ENCODE assay signal across 8 cellular contexts in genomic region chr16:48608452-48608851, GRCh38. TPM values are rescaled to one million over a fixed set of nuclear protein-coding genes. Genes with fewer than 3 reads are reported as not detected.
DNase-seq lines count a peak whose midpoint lies in the region; ATAC-seq, FAIRE-seq and TF ChIP-seq lines count a peak whose summit lies in the region.

No MANE protein-coding gene starts in this region.

- intact Hi-C loops in endothelial cell of umbilical vein (cut with micrococcal nuclease), result no loop called here

- H3K4me2 ChIP-seq in endothelial cell of umbilical vein (ENCODE audit: insufficient read depth, low read length), result peak overlapping the region; percentile 64

- no peaks in the 10 kb centered on the region for H3K9me3 ChIP-seq in endothelial cell of umbilical vein (replicated peaks; ENCODE audit: control insufficient read depth, insufficient read depth, low read length)

- H2AFZ ChIP-seq in endothelial cell of umbilical vein (ENCODE audit: low read depth, low read length), result no peak overlapping the region

- H3K9me1 ChIP-seq in endothelial cell of umbilical vein (replicated peaks; ENCODE audit: control insufficient read depth, extremely low read depth, insufficient read depth, low read length), result no peaks in the 10 kb centered on the region

- dilution Hi-C loops in endothelial cell of umbilical vein (cut with MboI; ENCODE audit: extremely low pct_ligation_motif_present, low sequenced_read_pairs), result no loop called here

- no peaks in the 10 kb centered on the region for H3K36me3 ChIP-seq in endothelial cell of umbilical vein (ENCODE audit: control insufficient read depth in 2 of 2, extremely low read depth in 1 of 2, insufficient read depth in 2 of 2, low read length in 2 of 2)

- peaks cover 56% of the 10 kb centered on the region for H3K79me2 ChIP-seq in endothelial cell of umbilical vein (ENCODE audit: control insufficient read depth, insufficient read depth, low read length)

- POLR2A ChIA-PET in endothelial cell of umbilical vein (lab: Charles Lee), result no interaction called here

- H3K9ac ChIP-seq in endothelial cell of umbilical vein (replicated peaks; ENCODE audit: extremely low read depth, insufficient read depth, low read length), result no peak overlapping the region

- BruUV-seq in endothelial cell of umbilical vein (replicated peaks; lab: Mats Ljungman, UMichigan), result no TSS peak

- no peak overlapping the region for H3K27ac ChIP-seq in endothelial cell of umbilical vein (ENCODE audit: insufficient read depth, low read depth, low read length)

- FAIRE-seq in endothelial cell of umbilical vein (lab: Jason Lieb, UNC), result no peak

- TF ChIP-seq POLR2A in endothelial cell of umbilical vein (IDR thresholded peaks at IDR 0.05; ENCODE audit: low read depth, low read length), result no peak

- CTCF ChIA-PET in endothelial cell of umbilical vein (lab: Charles Lee), result interaction anchor here (0.6 to 3.7 kb wide), 3 partner anchors 9 to 163 kb away, joined by 4 to 23 read pairs (median 5); no protein-coding TSS in a partner anchor

- peaks cover 2% of the 10 kb centered on the region for H4K20me1 ChIP-seq in endothelial cell of umbilical vein (replicated peaks; ENCODE audit: control insufficient read depth, extremely low read depth, insufficient read depth, low read length)

- ATAC-seq in GM21529 (IDR thresholded peaks at IDR 0.05; ENCODE audit: unreplicated experiment) (peak; percentile 40), left lobe of liver (no peak)

- H3K27me3 ChIP-seq in endothelial cell of umbilical vein (ENCODE audit: control insufficient read depth in 2 of 2, insufficient read depth in 2 of 2, low read length in 2 of 2), result no peaks in the 10 kb centered on the region

- no peak for TF ChIP-seq CTCF in endothelial cell of umbilical vein (IDR thresholded peaks at IDR 0.05; ENCODE audit: extremely low read depth in 1 of 2, insufficient read depth in 1 of 2, low read depth in 1 of 2, low read length in 2 of 2)

- peak overlapping the region in 1 of 3 experiments; percentile 83 for H3K4me3 ChIP-seq in endothelial cell of umbilical vein (replicated peaks in 1 of 3; ENCODE audit: insufficient read depth in 1 of 3, low read depth in 1 of 3, low read length in 3 of 3)

- DNase-seq in Daoy (ENCODE audit: low read depth) (peak; percentile 32), NOMO-1 treated with dmso at 0.1 percent for 144 hours (lab: John Stamatoyannopoulos, UW; ENCODE audit: unreplicated experiment) (peak; percentile 30), endothelial cell of umbilical vein (ENCODE audit: low read depth, low spot score) (no peak), renal cortical epithelial cell (ENCODE audit: low read depth) (peak; percentile 21), NCI-H146 treated with DMSO at 0.1 percent for 48 hours (lab: John Stamatoyannopoulos, UW; ENCODE audit: unreplicated experiment) (no peak), left lobe of liver (ENCODE audit: low spot score) (no peak), T-helper 9 cell (no peak)

- peaks cover 5% of the 10 kb centered on the region for H3K4me1 ChIP-seq in endothelial cell of umbilical vein (ENCODE audit: control insufficient read depth, extremely low read depth, insufficient read depth, low read length)

TF ChIP-seq in endothelial cell of umbilical vein, 7 proteins besides CTCF, POLR2A, EP300 and RAD21:
- peak; percentile 21 for TF ChIP-seq FOS (IDR thresholded peaks at IDR 0.05; ENCODE audit: borderline replicate concordance, insufficient read depth, low read length)
- TF ChIP-seq EZH2 (IDR thresholded peaks at IDR 0.05; ENCODE audit: borderline replicate concordance, low read depth, low read length, severe bottlenecking), result no peak
- TF ChIP-seq MYC (IDR thresholded peaks at IDR 0.05; ENCODE audit: low read depth, low read length), result no peak
- no peak for TF ChIP-seq GATA2 (IDR thresholded peaks at IDR 0.05; ENCODE audit: insufficient read depth, insufficient read length, low read depth, low read length)
- TF ChIP-seq JUN (IDR thresholded peaks at IDR 0.05; ENCODE audit: borderline replicate concordance, insufficient read depth, insufficient read length, low read depth), result no peak
- no peak for TF ChIP-seq POLR2AphosphoS5 (IDR thresholded peaks at IDR 0.05; ENCODE audit: insufficient read depth, low read depth, low read length)
- TF ChIP-seq MAX (IDR thresholded peaks at IDR 0.05; ENCODE audit: insufficient read depth, insufficient read length), result no peak
TF ChIP-seq in endothelial cell of umbilical vein: peak in this region for 1.

RNA-seq across cellular contexts. Expression of gene N4BP1, which starts 1.5 kb away (rescaled TPM):
- total RNA-seq in Daoy (2014; rRNA removed; shearing (Covaris generic)), result 9.8 and 13.5 TPM in 2 replicates
- total RNA-seq in endothelial cell of umbilical vein, result 18.7 and 18.8 TPM in 2 replicates
- polyA plus RNA-seq in endothelial cell of umbilical vein, result 10.6 and 11.6 TPM in 2 replicates
- 8.5 and 8.7 TPM in 2 replicates for polyA plus RNA-seq in endothelial cell of umbilical vein (2011; cell fraction: cytosol; rRNA removed)
- polyA plus RNA-seq in endothelial cell of umbilical vein (2011; cell fraction: nucleus; rRNA removed), result 33.4 and 43.6 TPM in 2 replicates
- 13.2 and 21.5 TPM in 2 replicates for polyA plus RNA-seq in endothelial cell of umbilical vein (2012)
- polyA minus RNA-seq in endothelial cell of umbilical vein, result 19.2 and 22.7 TPM in 2 replicates
- polyA minus RNA-seq in endothelial cell of umbilical vein (2011; cell fraction: cytosol; rRNA and poly(A)+ RNA removed), result 3.7 TPM
- 10.7 and 18.4 TPM in 2 replicates for polyA minus RNA-seq in endothelial cell of umbilical vein (2011; cell fraction: nucleus; rRNA and poly(A)+ RNA removed)
- 29.7 and 38.0 TPM in 2 replicates for total RNA-seq in renal cortical epithelial cell
- total RNA-seq in left lobe of liver, result 11.6 TPM

Comparison
In these comparisons a context has a peak if more than half of its experiments do, and no peak if none do; other contexts are left out.
1. DNase-seq: peak in Daoy (single experiment), NOMO-1 treated with dmso at 0.1 percent for 144 hours (single experiment) and renal cortical epithelial cell (single experiment); none in endothelial cell of umbilical vein (single experiment), NCI-H146 treated with DMSO at 0.1 percent for 48 hours (single experiment), left lobe of liver (single experiment) and T-helper 9 cell (single experiment).